Comparison of ENCODE assay signal across 16 cellular contexts in genomic region chr6:26131618-26132017, GRCh38.
"Had no signal": no experiment of that assay in that cellular context is flagged by ENCODE, and none has a peak within 500 bp of the region (broad histone marks: within the 10 kb centered on the region; RNA-seq: fewer than 3 reads in every experiment).

No MANE protein-coding gene starts in this region.

- H3K36me3 ChIP-seq: breast epithelium had no signal

- H3K4me1 ChIP-seq: breast epithelium had no signal

- H3K27me3 Mint-ChIP-seq: activated CD8-positive, alpha-beta T cell treated with anti-CD3 and anti-CD28 coated beads for 36 hours; stimulated activated naive CD8-positive, alpha-beta T cell treated with anti-CD3 and anti-CD28 coated beads, Interleukin-15, amount 100 ng/mL, for 72 hours had no signal

- ATAC-seq: activated CD8-positive, alpha-beta T cell treated with anti-CD3 and anti-CD28 coated beads for 36 hours; mucosa of descending colon; stimulated activated naive CD8-positive, alpha-beta T cell treated with anti-CD3 and anti-CD28 coated beads, Interleukin-15, amount 100 ng/mL, for 72 hours had no signal

- H3K27ac Mint-ChIP-seq: activated T-helper 1 cell treated with anti-CD3 and anti-CD28 coated beads, Interleukin-12 subunit alpha, Interleukin-12 subunit beta, Interleukin-2, Interleukin-4 antibody, amounts not matched to agents 30 ng/mL and 10 ng/mL and 1 ng/mL, durations not matched to agents 14 hours and 24 hours and 36 hours; nephron; stimulated activated naive CD8-positive, alpha-beta T cell treated with anti-CD3 and anti-CD28 coated beads, Interleukin-15, amount 100 ng/mL, for 72 hours had no signal

- H3K9me3 Mint-ChIP-seq: activated CD8-positive, alpha-beta T cell treated with anti-CD3 and anti-CD28 coated beads for 36 hours; activated T-helper 1 cell treated with anti-CD3 and anti-CD28 coated beads, Interleukin-12 subunit alpha, Interleukin-12 subunit beta, Interleukin-2, Interleukin-4 antibody, amounts not matched to agents 30 ng/mL and 10 ng/mL and 1 ng/mL, durations not matched to agents 14 hours and 24 hours and 36 hours; immature natural killer cell; nephron; stimulated activated naive CD8-positive, alpha-beta T cell treated with anti-CD3 and anti-CD28 coated beads, Interleukin-15, amount 100 ng/mL, for 72 hours had no signal

- H3K4me3 ChIP-seq: breast epithelium, lung, mucosa of descending colon, sigmoid colon had no signal

- H3K4me3 Mint-ChIP-seq: activated CD8-positive, alpha-beta T cell treated with anti-CD3 and anti-CD28 coated beads for 36 hours; activated T-helper 1 cell treated with anti-CD3 and anti-CD28 coated beads, Interleukin-12 subunit alpha, Interleukin-12 subunit beta, Interleukin-2, Interleukin-4 antibody, amounts not matched to agents 30 ng/mL and 10 ng/mL and 1 ng/mL, durations not matched to agents 14 hours and 24 hours and 36 hours; immature natural killer cell; stimulated activated naive CD8-positive, alpha-beta T cell treated with anti-CD3 and anti-CD28 coated beads, Interleukin-15, amount 100 ng/mL, for 72 hours had no signal

- H3K27me3 ChIP-seq: breast epithelium, sigmoid colon had no signal

- H3K9me3 ChIP-seq: breast epithelium, mucosa of descending colon, sigmoid colon had no signal

- H3K27ac ChIP-seq: sigmoid colon, VCaP had no signal

- DNase-seq: activated CD4-positive, alpha-beta T cell treated with anti-CD3 and anti-CD28 coated beads for 4 hours; activated CD8-positive, alpha-beta memory T cell treated with anti-CD3 and anti-CD28 coated beads, Interleukin-2, amount 50 U/mL, for 4 hours; activated CD8-positive, alpha-beta T cell treated with anti-CD3 and anti-CD28 coated beads for 36 hours; activated naive CD4-positive, alpha-beta T cell treated with Interleukin-2 at 50 U/mL for 16 hours; amniotic stem cell; immature natural killer cell; mucosa of descending colon; sigmoid colon; stimulated activated CD4-positive, alpha-beta T cell treated with anti-CD3 and anti-CD28 coated beads, Interleukin-2, amount 100 ng/mL, for 48 hours; stimulated activated naive CD8-positive, alpha-beta T cell treated with anti-CD3 and anti-CD28 coated beads, Interleukin-15, amount 100 ng/mL, for 72 hours; T1000 had no signal
